ENCODE assay signal across 20 cellular contexts in the genomic region with DNA sequence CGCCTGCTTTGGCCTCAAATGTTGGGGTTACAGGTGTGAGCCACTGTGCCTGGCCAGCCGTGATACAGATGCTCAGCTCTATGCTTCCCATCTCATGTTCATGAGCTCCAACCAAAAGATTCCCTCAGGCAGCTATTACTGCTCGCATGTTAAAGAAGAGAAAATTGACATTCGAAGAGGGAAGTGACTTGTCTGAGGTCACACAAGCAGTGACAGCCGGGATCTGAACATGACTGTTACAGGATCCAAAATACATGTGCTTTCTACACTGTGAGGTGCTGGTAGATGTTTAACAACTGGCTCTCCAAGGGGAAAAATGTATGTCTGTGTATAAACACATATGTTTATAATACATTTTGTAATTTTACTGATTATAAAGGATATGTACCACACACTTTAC. TPM values are rescaled to one million over a fixed set of nuclear protein-coding genes. Genes with fewer than 3 reads are reported as not detected.
A peak's percentile ranks its signal among the peaks of the same experiment; 100 is the strongest.
DNase-seq lines count a peak whose midpoint lies in the region; ATAC-seq and TF ChIP-seq lines count a peak whose summit lies in the region.
"Had no signal": no experiment of that assay in that cellular context is flagged by ENCODE, and none has a peak within 500 bp of the region (broad histone marks: within the 10 kb centered on the region; RNA-seq: fewer than 3 reads in every experiment).

No MANE protein-coding gene starts in this region.

- no peak overlapping the region for H3K4me3 ChIP-seq in NB4 (ENCODE audit: low read depth, low read length)
- H3K4me3 ChIP-seq in right lobe of liver: no peak overlapping the region
- H3K4me3 ChIP-seq: MG63, Peyer's patch had no signal

- peak; percentile 76 for DNase-seq in CD1c-positive myeloid dendritic cell (ENCODE audit: extremely low spot score)
- peak; percentile 40 for DNase-seq in NB4 (ENCODE audit: low read depth)
- no peak for DNase-seq in T-helper 17 cell
- DNase-seq in mesenteric fat pad (ENCODE audit: low spot score): peak; percentile 69
- no peak for DNase-seq in GM20000 (ENCODE audit: low spot score)
- DNase-seq in right lobe of liver: no peak
- no peak for DNase-seq in NCI-H128 (lab: John Stamatoyannopoulos, UW; ENCODE audit: unreplicated experiment)
- DNase-seq: CD4-positive, CD25-positive, alpha-beta regulatory T cell; EL; MG63; NCI-H1105 treated with DMSO at 0.1 percent for 48 hours; NCI-H1694; NCI-H2081 treated with DMSO at 0.1 percent for 48 hours; NCI-H2171 treated with DMSO at 0.1 percent for 48 hours; NCI-H524 treated with DMSO at 0.1 percent for 48 hours; Peyer's patch had no signal

- 52% methylated on average over 5 of the region's 5 CpGs for WGBS in right lobe of liver (ENCODE audit: insufficient coverage, low coverage, low lambda C conversion rate, missing lambda C conversion rate)

- H3K36me3 Mint-ChIP-seq in T-helper 17 cell (ENCODE audit: low read depth): no peaks in the 10 kb centered on the region
- H3K36me3 Mint-ChIP-seq: CD4-positive, CD25-positive, alpha-beta regulatory T cell had no signal

- TF ChIP-seq POLR2A in NB4 (IDR thresholded peaks at IDR 0.05; ENCODE audit: extremely low read depth, insufficient read length) (no peak), right lobe of liver (IDR thresholded peaks at IDR 0.05) (no peak)

- ATAC-seq in T-helper 17 cell (no peak), right lobe of liver (no peak)
- ATAC-seq in activated CD4-positive, CD25-positive, alpha-beta regulatory T cell treated with anti-CD3 and anti-CD28 coated beads, Interleukin-2, amount 50 U/mL, for 24 hours: no peak
- ATAC-seq: SK-N-SH treated with all-trans-retinoic acid at 6 μM for 48 hours had no signal

- no peaks in the 10 kb centered on the region for H3K4me1 ChIP-seq in right lobe of liver
- H3K4me1 ChIP-seq: Peyer's patch had no signal

- H3K9me3 ChIP-seq in T-helper 17 cell (ENCODE audit: control insufficient read depth, low read length, poor library complexity, severe bottlenecking): no peaks in the 10 kb centered on the region
- no peaks in the 10 kb centered on the region for H3K9me3 ChIP-seq in right lobe of liver
- H3K9me3 ChIP-seq: MG63, Peyer's patch had no signal

- H3K4me3 Mint-ChIP-seq in T-helper 17 cell: no peak overlapping the region
- H3K4me3 Mint-ChIP-seq: CD4-positive, CD25-positive, alpha-beta regulatory T cell had no signal

- H3K27ac ChIP-seq in right lobe of liver: no peak overlapping the region
- H3K27ac ChIP-seq: Peyer's patch had no signal

- H3K36me3 ChIP-seq in right lobe of liver: no peaks in the 10 kb centered on the region
- H3K36me3 ChIP-seq: MG63, Peyer's patch had no signal

- TF ChIP-seq CTCF in NB4 (IDR thresholded peaks at IDR 0.05; ENCODE audit: low read depth, low read length) (no peak), GM20000 (IDR thresholded peaks at IDR 0.05; ENCODE audit: extremely low read depth, missing control alignments) (no peak), right lobe of liver (IDR thresholded peaks at IDR 0.05) (no peak)

- H3K4me1 Mint-ChIP-seq in T-helper 17 cell: peaks cover 3% of the 10 kb centered on the region

- H3K27me3 Mint-ChIP-seq in T-helper 17 cell: peaks cover 39% of the 10 kb centered on the region

- H3K27me3 ChIP-seq in right lobe of liver: no peaks in the 10 kb centered on the region
- H3K27me3 ChIP-seq: Peyer's patch had no signal

- H3K27ac Mint-ChIP-seq in T-helper 17 cell: peak overlapping the region; percentile 41
- H3K27ac Mint-ChIP-seq: CD4-positive, CD25-positive, alpha-beta regulatory T cell had no signal

- intact Hi-C loops in right lobe of liver (cut with DNase I): no loop called here

RNA-seq across cellular contexts. Expression of a gene that starts 11.3 kb away (rescaled TPM):
- total RNA-seq in T-helper 17 cell: 1 to 10 TPM in 1 of 2 donors, under 1 TPM in 1; 0.70 to 4.1 TPM
- total RNA-seq in mesenteric fat pad: 97.6 TPM
- 1 to 10 TPM; 1.1 to 9.0 (median 5.2) TPM for total RNA-seq in right lobe of liver
- total RNA-seq: A172; CD4-positive, CD25-positive, alpha-beta regulatory T cell had no signal

RNA-seq across cellular contexts. Expression of a gene that starts 16.6 kb away (rescaled TPM):
- total RNA-seq in T-helper 17 cell (not detected), mesenteric fat pad (31.7 TPM), right lobe of liver (not detected)
- total RNA-seq: A172 had no signal

RNA-seq across cellular contexts. Expression of a gene that starts 20.6 kb away (rescaled TPM):
- total RNA-seq in T-helper 17 cell: under 1 TPM in 1 of 2 donors, not detected in 1; 0.40 TPM
- total RNA-seq in mesenteric fat pad: 11.4 TPM
- total RNA-seq in right lobe of liver: 1 to 10 TPM in 3 of 6 experiments, under 1 TPM in 3; 0.75 to 1.6 (median 1.1) TPM
- total RNA-seq: A172; CD4-positive, CD25-positive, alpha-beta regulatory T cell had no signal

RNA-seq across cellular contexts. Expression of a gene that starts 47.2 kb away (rescaled TPM):
- total RNA-seq in T-helper 17 cell (1 to 10 TPM; 4.3 to 6.4 TPM), mesenteric fat pad (24.0 TPM), right lobe of liver (1 to 10 TPM in 5 of 6 experiments, under 1 TPM in 1; 0.98 to 4.7 (median 2.3) TPM)

RNA-seq across cellular contexts. Expression of a gene that starts 54.6 kb away (rescaled TPM):
- not detected for total RNA-seq in T-helper 17 cell
- 44.5 TPM for total RNA-seq in mesenteric fat pad
- 10 to 100 TPM in 1 of 6 experiments, 1 to 10 TPM in 5; 2.2 to 13.9 (median 4.6) TPM for total RNA-seq in right lobe of liver
- total RNA-seq: A172; CD4-positive, CD25-positive, alpha-beta regulatory T cell; LHCN-M2 had no signal

Comparison
In these comparisons a context has a peak if more than half of its experiments do, and no peak if none do; other contexts are left out.
1. DNase-seq: peak in CD1c-positive myeloid dendritic cell (single experiment), NB4 (single experiment) and mesenteric fat pad (single experiment); none in T-helper 17 cell (0 of 3), GM20000 (single experiment), right lobe of liver (0 of 3) and NCI-H128 (single experiment).
2. RNA of a gene that starts 16.6 kb away (total RNA-seq): 31.7 TPM in mesenteric fat pad (single experiment); not detected in T-helper 17 cell and not detected in right lobe of liver; every median in the first group is over 10 times any median in the second.